ENCODE assay signal across 8 cellular contexts in genomic region chr4:64643841-64644240, GRCh38.
"Had no signal": no experiment of that assay in that cellular context is flagged by ENCODE, and none has a peak within 500 bp of the region (broad histone marks: within the 10 kb centered on the region; RNA-seq: fewer than 3 reads in every experiment).

No MANE protein-coding gene starts in this region.

- DNase-seq: H7, HFFc6, KG1 had no signal

- H3K9me3 ChIP-seq: HAP-1 had no signal

- H3K27ac Mint-ChIP-seq: GM23338, HFFc6, IgD-negative memory B cell had no signal

- H3K27me3 Mint-ChIP-seq: IgD-negative memory B cell had no signal

- H3K36me3 Mint-ChIP-seq: IgD-negative memory B cell had no signal

- ATAC-seq: GM23338, HCT116 had no signal

- H3K4me1 Mint-ChIP-seq: GM23338, IgD-negative memory B cell had no signal

- H3K4me1 ChIP-seq: HAP-1 had no signal

- H3K36me3 ChIP-seq: HAP-1 had no signal

- H3K27ac ChIP-seq: HL-60 had no signal

- H3K4me3 Mint-ChIP-seq: GM23338, HFFc6, IgD-negative memory B cell had no signal

- H3K4me2 ChIP-seq: GM23338 had no signal

- H3K4me3 ChIP-seq: GM23338, HAP-1 had no signal

- H2AFZ ChIP-seq: GM23338 had no signal
